Comparison of ENCODE assay signal across 21 cellular contexts in genomic region chr14:55593698-55594097, GRCh38. TPM values are rescaled to one million over a fixed set of nuclear protein-coding genes. Genes with fewer than 3 reads are reported as not detected.
DNase-seq lines count a peak whose midpoint lies in the region; ATAC-seq, FAIRE-seq and TF ChIP-seq lines count a peak whose summit lies in the region.
"Had no signal": no experiment of that assay in that cellular context is flagged by ENCODE, and none has a peak within 500 bp of the region (broad histone marks: within the 10 kb centered on the region; RNA-seq: fewer than 3 reads in every experiment).

No MANE protein-coding gene starts in this region.

- H3K27me3 ChIP-seq in HepG2 (ENCODE audit: control insufficient read depth in 1 of 2, insufficient read depth in 2 of 2, low read length in 2 of 2) = no peaks in the 10 kb centered on the region
- no peaks in the 10 kb centered on the region for H3K27me3 ChIP-seq in skeletal muscle satellite cell (ENCODE audit: control insufficient read depth, insufficient read depth, low read length)
- H3K27me3 ChIP-seq in right cardiac atrium (ENCODE audit: control insufficient read depth, insufficient read depth) = no peaks in the 10 kb centered on the region
- H3K27me3 ChIP-seq: testis had no signal

- WGBS in HepG2 (ENCODE audit: low lambda C conversion rate) = 50% methylated on average over 2 of the region's 2 CpGs
- 65% methylated on average over 2 of the region's 2 CpGs for WGBS in right cardiac atrium

- no peak for TF ChIP-seq POLR2A in HepG2 (IDR thresholded peaks at IDR 0.05; ENCODE audit: insufficient read depth in 1 of 2, low read depth in 2 of 2, low read length in 2 of 2)

- POLR2A ChIA-PET in HEK293T (lab: Yijun Ruan, JAX) (no interaction called here), WTC11 (lab: Charles Lee) (no interaction called here), HepG2 (lab: Yijun Ruan, JAX) (interaction anchor here (0.8 to 1.6 kb wide), 2 partner anchors 12 to 19 kb away, joined by 3 to 5 read pairs; no protein-coding TSS in a partner anchor)

- peak in 1 of 2 experiments; percentile 16; a peak in 1 of 4 replicates for TF ChIP-seq EP300 in HepG2 (IDR thresholded peaks at IDR 0.05; ENCODE audit: low read depth in 2 of 2, low read length in 2 of 2)
- no peak for TF ChIP-seq EP300 in HepG2 (CRISPR knock-in tag; IDR thresholded peaks at IDR 0.05; ENCODE audit: borderline replicate concordance)

- no peak overlapping the region for H3K9ac ChIP-seq in HepG2 (ENCODE audit: insufficient read depth, low read depth, low read length)
- H3K9ac ChIP-seq in skeletal muscle satellite cell (ENCODE audit: low read depth, low read length) = no peak overlapping the region
- H3K9ac ChIP-seq: SK-N-SH had no signal

- no peaks in the 10 kb centered on the region for H3K36me3 ChIP-seq in HepG2 (replicated peaks in 1 of 2; ENCODE audit: control insufficient read depth in 1 of 2, insufficient read depth in 2 of 2, low read length in 2 of 2)
- H3K36me3 ChIP-seq in skeletal muscle satellite cell (ENCODE audit: insufficient read depth, low read length) = no peaks in the 10 kb centered on the region

- intact Hi-C loops in HepG2 (cut with micrococcal nuclease; ENCODE audit: unreplicated experiment) = no loop called here
- intact Hi-C loops in right cardiac atrium (cut with DNase I) = no loop called here

- H3K4me3 ChIP-seq in HepG2 (replicated peaks in 1 of 3; ENCODE audit: insufficient read depth in 1 of 3, low read depth in 2 of 3, low read length in 3 of 3) (no peak overlapping the region), skeletal muscle satellite cell (ENCODE audit: low read length) (no peak overlapping the region), right cardiac atrium (ENCODE audit: low read length) (no peak overlapping the region)
- H3K4me3 ChIP-seq: testis had no signal

- no TSS peak for BruUV-seq in HepG2 (replicated peaks; lab: Mats Ljungman, UMichigan)

- H3K36me3 Mint-ChIP-seq in WTC11 = peaks cover 11% of the 10 kb centered on the region
- H3K36me3 Mint-ChIP-seq: natural killer cell had no signal

- no peaks in the 10 kb centered on the region for H3K27me3 Mint-ChIP-seq in WTC11 (ENCODE audit: low read depth)

- H3K4me1 ChIP-seq in HepG2 (ENCODE audit: insufficient read depth, low read length) = peaks cover 90% of the 10 kb centered on the region
- peaks cover 15% of the 10 kb centered on the region for H3K4me1 ChIP-seq in skeletal muscle satellite cell (ENCODE audit: control insufficient read depth, insufficient read depth, low read length)
- no peaks in the 10 kb centered on the region for H3K4me1 ChIP-seq in right cardiac atrium (ENCODE audit: control insufficient read depth, insufficient read depth, low read length)
- H3K4me1 ChIP-seq: testis had no signal

- peaks cover 91% of the 10 kb centered on the region for H3K79me2 ChIP-seq in HepG2 (ENCODE audit: insufficient read depth, low read length)

- TF ChIP-seq CTCF in WTC11 (IDR thresholded peaks at IDR 0.05) = no peak
- no peak for TF ChIP-seq CTCF in HepG2 (CRISPR knock-in tag; IDR thresholded peaks at IDR 0.05)

- no peak for ATAC-seq in WTC11
- ATAC-seq in HepG2 = no peak; the same call in 2 of the 3 replicates
- no peak for ATAC-seq in GM18517 (IDR thresholded peaks at IDR 0.05; ENCODE audit: unreplicated experiment)
- no peak for ATAC-seq in right cardiac atrium
- ATAC-seq: natural killer cell had no signal

- H3K9me3 Mint-ChIP-seq in WTC11 = peaks cover 19% of the 10 kb centered on the region
- H3K9me3 Mint-ChIP-seq: natural killer cell had no signal

- FAIRE-seq in HepG2 (lab: Jason Lieb, UNC) = peak; percentile 21
- FAIRE-seq: RCC 7860 had no signal

- no peak for TF ChIP-seq RAD21 in HepG2 (CRISPR knock-in tag; IDR thresholded peaks at IDR 0.05)

- H4K20me1 ChIP-seq in HepG2 (ENCODE audit: insufficient read depth, low read length) = peaks cover 12% of the 10 kb centered on the region

- CTCF ChIA-PET in HEK293T (lab: Yijun Ruan, JAX) = no interaction called here
- CTCF ChIA-PET in WTC11 (lab: Charles Lee) = interaction anchor here (0.7 to 2.1 kb wide), 6 partner anchors 9 to 881 kb away, joined by 3 to 8 read pairs (median 4); no protein-coding TSS in a partner anchor
- CTCF ChIA-PET in HepG2 (lab: Yijun Ruan, JAX; ENCODE audit: low intra/inter-chr PET ratio, low total read pairs) = no interaction called here

- DNase-seq in HEK293T (ENCODE audit: extremely low spot score) (no peak), WTC11 (ENCODE audit: low spot score) (no peak), HepG2 (ENCODE audit: low spot score) (peak; percentile 27), NCI-H2029 (lab: John Stamatoyannopoulos, UW) (no peak), right cardiac atrium (no peak)
- DNase-seq: activated CD4-positive, CD25-positive, alpha-beta regulatory T cell treated with anti-CD3 and anti-CD28 coated beads, Interleukin-2, amount 50 U/mL, for 72 hours; activated CD8-positive, alpha-beta memory T cell treated with anti-CD3 and anti-CD28 coated beads for 24 hours; activated naive CD4-positive, alpha-beta T cell treated with anti-CD3 and anti-CD28 coated beads, Interleukin-2, amount 50 U/mL, for 16 hours; activated T-cell treated with anti-CD3 and anti-CD28 coated beads, Interleukin-2, amount 50 U/mL, for 48 hours; mammary epithelial cell; MM.1S; natural killer cell; NCI-H1694; NCI-H226; SK-N-SH; stimulated activated CD4-positive, alpha-beta T cell treated with anti-CD3 and anti-CD28 coated beads, Interleukin-12 subunit alpha, Interleukin-12 subunit beta, amount 100 ng/mL, for 4 hours; T1000; testis had no signal

- H3K27ac Mint-ChIP-seq in WTC11 = peak overlapping the region; percentile 92

- no peak overlapping the region for H2AFZ ChIP-seq in HepG2 (ENCODE audit: low read length)

- H3K4me3 Mint-ChIP-seq in WTC11 = no peak overlapping the region
- H3K4me3 Mint-ChIP-seq: natural killer cell had no signal

- in situ Hi-C loops in HepG2 (cut with HindIII; ENCODE audit: extremely low pct_ligation_motif_present, low pct_unique_long_range_greater_than_20kb) = no loop called here

- H3K4me2 ChIP-seq in HepG2 (ENCODE audit: low read depth, low read length) = peak overlapping the region; percentile 52
- H3K4me2 ChIP-seq in skeletal muscle satellite cell (ENCODE audit: low read length) = peak overlapping the region; percentile 40
- H3K4me2 ChIP-seq: SK-N-SH had no signal

- H3K4me1 Mint-ChIP-seq in WTC11 = peaks cover 54% of the 10 kb centered on the region

- H3K27ac ChIP-seq in HepG2 (ENCODE audit: extremely low read length, insufficient read depth, low read length) (peak overlapping the region; percentile 58), right cardiac atrium (ENCODE audit: low read length) (no peak overlapping the region)
- H3K27ac ChIP-seq: testis had no signal

- H3K9me3 ChIP-seq in HepG2 (ENCODE audit: low read length) (no peaks in the 10 kb centered on the region), skeletal muscle satellite cell (replicated peaks; ENCODE audit: low read length) (no peaks in the 10 kb centered on the region), right cardiac atrium (ENCODE audit: control insufficient read depth, low read length) (no peaks in the 10 kb centered on the region)
- H3K9me3 ChIP-seq: SK-N-SH, testis had no signal

TF ChIP-seq in WTC11, 78 proteins besides CTCF, POLR2A, EP300 and RAD21 (continues in another document):
- TF ChIP-seq MYBL2 (CRISPR knock-in tag; IDR thresholded peaks at IDR 0.05) (no peak), JUN (CRISPR knock-in tag; IDR thresholded peaks at IDR 0.05) (no peak), ZNF396 (CRISPR knock-in tag; IDR thresholded peaks at IDR 0.05; ENCODE audit: borderline replicate concordance) (no peak), SMAD4 (CRISPR knock-in tag; IDR thresholded peaks at IDR 0.05) (no peak), SP1 (CRISPR knock-in tag; conservative IDR thresholded peaks at IDR 0.05) (no peak), ZNF416 (CRISPR knock-in tag; IDR thresholded peaks at IDR 0.05) (no peak), TCF7 (CRISPR knock-in tag; IDR thresholded peaks at IDR 0.05; ENCODE audit: low read depth) (no peak)

TF ChIP-seq in HepG2, 621 proteins besides CTCF, POLR2A, EP300 and RAD21 (continues in another document):
- TF ChIP-seq NFE2L2 (IDR thresholded peaks at IDR 0.05; ENCODE audit: low read length) = peak; percentile 86

RNA-seq across cellular contexts. Expression of gene KTN1, which starts 13.7 kb away (rescaled TPM):
- total RNA-seq in WTC11 (2021) (122 to 125 TPM (median 123 TPM) in 3 replicates), HepG2 (2016; rRNA removed; fragmentation: Illumina TruSeq; extraction: Trizol) (138 and 169 TPM in 2 replicates), right cardiac atrium (100 to 1,000 TPM; 187 to 232 (median 214) TPM)
- 28.3 and 35.6 TPM in 2 replicates for total RNA-seq in HepG2 (2016; cell fraction: cytosol; rRNA removed; fragmentation: Illumina TruSeq; extraction: Trizol; ENCODE audit: low read depth)
- total RNA-seq in HepG2 (2016; cell fraction: insoluble cytoplasmic fraction; rRNA removed; fragmentation: Illumina TruSeq; extraction: Trizol) = 136 and 165 TPM in 2 replicates
- 68.6 and 81.8 TPM in 2 replicates for total RNA-seq in HepG2 (2016; cell fraction: membrane; rRNA removed; fragmentation: Illumina TruSeq; extraction: Trizol)
- total RNA-seq in HepG2 (2016; cell fraction: nucleus; rRNA removed; fragmentation: Illumina TruSeq; extraction: Trizol) = 209 and 237 TPM in 2 replicates
- polyA plus RNA-seq in HepG2 (2011; rRNA removed) (43.3 and 60.6 TPM in 2 replicates), right cardiac atrium (146 TPM)
- 22.9 and 39.5 TPM in 2 replicates for polyA plus RNA-seq in HepG2 (2011; cell fraction: cytosol; rRNA removed)
- 36.7 and 39.6 TPM in 2 replicates for polyA plus RNA-seq in HepG2 (2011; cell fraction: nucleus; rRNA removed)
- polyA plus RNA-seq in HepG2 (2012) = 91.0 and 125 TPM in 2 replicates
- polyA plus RNA-seq in HepG2 (2016; cell fraction: cytosol; fragmentation: Illumina TruSeq; extraction: Trizol; ENCODE audit: low read depth) = 12.0 and 13.7 TPM in 2 replicates
- 100.0 and 102 TPM in 2 replicates for polyA plus RNA-seq in HepG2 (2016; cell fraction: insoluble cytoplasmic fraction; fragmentation: Illumina TruSeq; extraction: Trizol; ENCODE audit: low read depth)
- 31.3 and 39.9 TPM in 2 replicates for polyA plus RNA-seq in HepG2 (2016; cell fraction: membrane; fragmentation: Illumina TruSeq; extraction: Trizol; ENCODE audit: low read depth)
- polyA plus RNA-seq in HepG2 (2016; cell fraction: nucleus; fragmentation: Illumina TruSeq; extraction: Trizol; ENCODE audit: insufficient read depth, low read depth) = 225 and 226 TPM in 2 replicates
- polyA minus RNA-seq in HepG2 (2011; rRNA and poly(A)+ RNA removed; ENCODE audit: low replicate concordance) = 12.2 and 19.3 TPM in 2 replicates
- polyA minus RNA-seq in HepG2 (2011; cell fraction: cytosol; rRNA and poly(A)+ RNA removed) = 57.0 and 63.6 TPM in 2 replicates
- polyA minus RNA-seq in HepG2 (2011; cell fraction: nucleus; rRNA and poly(A)+ RNA removed) = 265 and 273 TPM in 2 replicates
- 102 and 134 TPM in 2 replicates for total RNA-seq in skeletal muscle satellite cell (2012; rRNA removed)
